Comparison of ENCODE assay signal across 13 cellular contexts in the genomic region with DNA sequence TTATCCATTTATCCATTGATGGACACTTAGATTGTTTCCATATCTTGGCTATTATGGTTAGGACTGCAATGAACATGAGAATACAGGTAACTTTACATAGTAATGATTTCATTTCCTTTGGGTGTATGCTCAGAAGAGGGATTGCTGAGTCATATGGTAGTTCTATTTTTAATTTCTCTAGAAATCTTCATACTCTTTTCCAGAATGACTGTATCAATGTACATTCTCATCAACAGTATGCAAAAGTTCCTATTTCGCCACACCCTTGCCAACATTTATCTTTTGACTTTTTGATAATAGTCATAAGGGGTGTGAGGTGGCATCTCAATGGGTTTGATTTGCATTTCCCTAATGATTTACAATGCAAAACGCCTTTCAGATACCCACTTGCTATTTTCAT. TPM values are rescaled to one million over a fixed set of nuclear protein-coding genes. Genes with fewer than 3 reads are reported as not detected.
DNase-seq lines count a peak whose midpoint lies in the region; FAIRE-seq and TF ChIP-seq lines count a peak whose summit lies in the region.
"Had no signal": no experiment of that assay in that cellular context is flagged by ENCODE, and none has a peak within 500 bp of the region (broad histone marks: within the 10 kb centered on the region; RNA-seq: fewer than 3 reads in every experiment).

No MANE protein-coding gene starts in this region.

- no peak for TF ChIP-seq CTCF in osteoblast (IDR thresholded peaks at IDR 0.05; ENCODE audit: extremely low read depth, low read depth, low read length)
- TF ChIP-seq CTCF in nephron progenitor cell (IDR thresholded peaks at IDR 0.05): no peak

- H3K4me1 Mint-ChIP-seq in activated naive CD4-positive, alpha-beta T cell treated with anti-CD3 and anti-CD28 coated beads for 36 hours (ENCODE audit: low read depth): peaks cover 22% of the 10 kb centered on the region
- peaks cover 12% of the 10 kb centered on the region for H3K4me1 Mint-ChIP-seq in nephron progenitor cell

- no peak overlapping the region for H2BK5ac ChIP-seq in neuronal stem cell (ENCODE audit: low read length)

- no peak for TF ChIP-seq POLR2A in H54 (IDR thresholded peaks at IDR 0.05; ENCODE audit: low read depth, low read length)

- no peak overlapping the region for H3K14ac ChIP-seq in neuronal stem cell (ENCODE audit: low read length)

- H3K23ac ChIP-seq in neuronal stem cell (ENCODE audit: low read depth, low read length, poor library complexity): no peak overlapping the region

- no peak overlapping the region for H3K27ac ChIP-seq in Karpas-422 (ENCODE audit: low read length)
- no peak overlapping the region for H3K27ac ChIP-seq in osteoblast (ENCODE audit: low read depth, low read length)
- no peak overlapping the region for H3K27ac ChIP-seq in neuronal stem cell (replicated peaks; ENCODE audit: low read length)
- H3K27ac ChIP-seq: neutrophil had no signal

- no peak overlapping the region for H4K8ac ChIP-seq in neuronal stem cell (ENCODE audit: low read depth, low read length)

- no peak overlapping the region for H2BK120ac ChIP-seq in neuronal stem cell (ENCODE audit: low read depth, low read length)

- intact Hi-C loops in activated naive CD4-positive, alpha-beta T cell treated with anti-CD3 and anti-CD28 coated beads for 36 hours (cut with micrococcal nuclease): loop anchor here (2.0 kb wide), 1 partner anchor 17 kb away; no protein-coding TSS in a partner anchor

- H3K27ac Mint-ChIP-seq in activated naive CD4-positive, alpha-beta T cell treated with anti-CD3 and anti-CD28 coated beads for 36 hours: no peak overlapping the region
- H3K27ac Mint-ChIP-seq in nephron progenitor cell: no peak overlapping the region

- H3K27me3 Mint-ChIP-seq in activated naive CD4-positive, alpha-beta T cell treated with anti-CD3 and anti-CD28 coated beads for 36 hours (ENCODE audit: low read depth): peaks cover 2% of the 10 kb centered on the region
- peaks cover 7% of the 10 kb centered on the region for H3K27me3 Mint-ChIP-seq in nephron progenitor cell (ENCODE audit: low read depth, poor library complexity)

- no peaks in the 10 kb centered on the region for H3K79me1 ChIP-seq in neuronal stem cell (ENCODE audit: low read depth, low read length)

- no peaks in the 10 kb centered on the region for H3K9me3 Mint-ChIP-seq in activated naive CD4-positive, alpha-beta T cell treated with anti-CD3 and anti-CD28 coated beads for 36 hours
- no peaks in the 10 kb centered on the region for H3K9me3 Mint-ChIP-seq in nephron progenitor cell

- 0 out of 2 replicates have a peak, but pooled peaks cover 2% of the 10 kb centered on the region for H3K79me2 ChIP-seq in Karpas-422 (ENCODE audit: low read length)
- H3K79me2 ChIP-seq in osteoblast (ENCODE audit: insufficient read depth, low read length): no peaks in the 10 kb centered on the region

- no peaks in the 10 kb centered on the region for H3K36me3 Mint-ChIP-seq in activated naive CD4-positive, alpha-beta T cell treated with anti-CD3 and anti-CD28 coated beads for 36 hours (ENCODE audit: low read depth)
- H3K36me3 Mint-ChIP-seq in nephron progenitor cell (ENCODE audit: low read depth): no peaks in the 10 kb centered on the region

- H4K91ac ChIP-seq in neuronal stem cell (ENCODE audit: low read depth, low read length, poor library complexity): no peak overlapping the region

- no peaks in the 10 kb centered on the region for H3K9me2 ChIP-seq in Karpas-422 (replicated peaks; ENCODE audit: insufficient read depth, low read length)

- WGBS in neuronal stem cell (ENCODE audit: extremely low coverage in 2 of 2, insufficient read length in 2 of 2, insufficient replicate concordance in 1 of 2), 2 donors: no CpG with 5 or more reads among the region's 2 CpGs

- H2AK5ac ChIP-seq in neuronal stem cell (ENCODE audit: low read depth, low read length): no peak overlapping the region

- H4K20me1 ChIP-seq in Karpas-422 (ENCODE audit: insufficient read depth, low read depth, low read length): no peaks in the 10 kb centered on the region
- no peaks in the 10 kb centered on the region for H4K20me1 ChIP-seq in osteoblast (ENCODE audit: insufficient read depth, low read length)

- peaks cover 29% of the 10 kb centered on the region for H3K4me1 ChIP-seq in Karpas-422 (ENCODE audit: low read length)
- H3K4me1 ChIP-seq in osteoblast (ENCODE audit: insufficient read depth, low read length): no peaks in the 10 kb centered on the region
- no peaks in the 10 kb centered on the region for H3K4me1 ChIP-seq in neuronal stem cell (ENCODE audit: control insufficient read depth in 2 of 2, insufficient read depth in 1 of 2, low read depth in 1 of 2, low read length in 2 of 2)

- DNase-seq in activated naive CD4-positive, alpha-beta T cell treated with anti-CD3 and anti-CD28 coated beads for 36 hours: peak; percentile 47
- DNase-seq in activated naive CD4-positive, alpha-beta T cell treated with Interleukin-2 at 50 U/mL for 16 hours: no peak
- DNase-seq in H54 (ENCODE audit: insufficient read length, low spot score) (no peak), Karpas-422 (peak; percentile 46), osteoblast (ENCODE audit: insufficient read length, low spot score, missing footprints) (peak; percentile 17), nephron progenitor cell (no peak), neuronal stem cell (ENCODE audit: low spot score) (no peak), frontal cortex (ENCODE audit: low spot score in 2 of 2) (no peak)
- DNase-seq: activated CD8-positive, alpha-beta memory T cell treated with anti-CD3 and anti-CD28 coated beads, Interleukin-2, amount 50 U/mL, for 48 hours; AML-193; NCI-H2081; SIG-M5 had no signal

- H3K4me3 ChIP-seq in Karpas-422 (ENCODE audit: low read length) (no peak overlapping the region), osteoblast (ENCODE audit: insufficient read depth, low read length) (no peak overlapping the region), neuronal stem cell (ENCODE audit: low read length in 2 of 2) (no peak overlapping the region)

- CTCF ChIA-PET in activated naive CD4-positive, alpha-beta T cell treated with anti-CD3 and anti-CD28 coated beads for 36 hours (lab: Charles Lee): no interaction called here

- H3K27me3 ChIP-seq in Karpas-422 (ENCODE audit: low read length) (no peaks in the 10 kb centered on the region), osteoblast (ENCODE audit: insufficient read depth, low read length) (no peaks in the 10 kb centered on the region), neuronal stem cell (ENCODE audit: control insufficient read depth in 3 of 3, insufficient read depth in 3 of 3, low read depth in 1 of 3, low read length in 3 of 3) (no peaks in the 10 kb centered on the region)

- no peak overlapping the region for H3K4me3 Mint-ChIP-seq in activated naive CD4-positive, alpha-beta T cell treated with anti-CD3 and anti-CD28 coated beads for 36 hours
- no peak overlapping the region for H3K4me3 Mint-ChIP-seq in nephron progenitor cell

- H2AFZ ChIP-seq in Karpas-422 (ENCODE audit: low read length): no peak overlapping the region
- H2AFZ ChIP-seq in osteoblast (ENCODE audit: low read length): no peak overlapping the region
- no peak overlapping the region for H2AFZ ChIP-seq in neuronal stem cell (ENCODE audit: low read length)

- FAIRE-seq in H54 (lab: Jason Lieb, UNC) (peak; percentile 81), frontal cortex (lab: Jason Lieb, UNC) (no peak)

- H3K4ac ChIP-seq in neuronal stem cell (ENCODE audit: low read length): no peak overlapping the region

- H3K36me3 ChIP-seq in Karpas-422 (ENCODE audit: insufficient read depth, low read length) (no peaks in the 10 kb centered on the region), osteoblast (ENCODE audit: insufficient read depth, low read length) (no peaks in the 10 kb centered on the region), neuronal stem cell (replicated peaks in 1 of 2; ENCODE audit: control insufficient read depth in 2 of 2, insufficient read depth in 2 of 2, low read length in 2 of 2) (no peaks in the 10 kb centered on the region)
- H3K36me3 ChIP-seq: neutrophil had no signal

- no peaks in the 10 kb centered on the region for H3K9me3 ChIP-seq in Karpas-422 (ENCODE audit: low read length)
- no peaks in the 10 kb centered on the region for H3K9me3 ChIP-seq in osteoblast (ENCODE audit: low read depth, low read length)
- H3K9me3 ChIP-seq in neuronal stem cell (replicated peaks in 1 of 2; ENCODE audit: control insufficient read depth in 2 of 2, insufficient read depth in 1 of 2, low read depth in 1 of 2, low read length in 2 of 2): no peaks in the 10 kb centered on the region
- H3K9me3 ChIP-seq: neutrophil had no signal

- no peak overlapping the region for H3K18ac ChIP-seq in neuronal stem cell (ENCODE audit: low read length)

- no peak overlapping the region for H2BK15ac ChIP-seq in neuronal stem cell (ENCODE audit: low read length)

- no peak overlapping the region for H2BK12ac ChIP-seq in neuronal stem cell (ENCODE audit: low read length)

- peak overlapping the region; percentile 32 for H3K4me2 ChIP-seq in Karpas-422 (ENCODE audit: low read depth, low read length, poor library complexity, severe bottlenecking)
- H3K4me2 ChIP-seq in osteoblast (ENCODE audit: insufficient read depth, low read length): no peak overlapping the region
- H3K4me2 ChIP-seq in neuronal stem cell (ENCODE audit: insufficient read depth, low read length, poor library complexity, severe bottlenecking): no peak overlapping the region

- H3K9ac ChIP-seq in Karpas-422 (ENCODE audit: low read length): no peak overlapping the region
- no peak overlapping the region for H3K9ac ChIP-seq in neuronal stem cell (ENCODE audit: low read depth, low read length, poor library complexity)

RNA-seq across cellular contexts. Expression of gene NIPA1, which starts 6.2 kb away (rescaled TPM):
- total RNA-seq in activated naive CD4-positive, alpha-beta T cell treated with anti-CD3 and anti-CD28 coated beads for 36 hours: 1 to 10 TPM; 3.1 to 3.2 TPM
- total RNA-seq in Karpas-422 (2014; rRNA removed; shearing (Covaris generic); ENCODE audit: low replicate concordance): 21.2 and 24.3 TPM in 2 replicates
- total RNA-seq in osteoblast: 6.2 and 9.4 TPM in 2 replicates
- 10.3 TPM for polyA plus RNA-seq in neuronal stem cell (2013, experiment 1 of 2)
- polyA plus RNA-seq in neuronal stem cell (2013, experiment 2 of 2): 10.8 TPM
- total RNA-seq in frontal cortex: 21.6 TPM

RNA-seq across cellular contexts. Expression of gene NIPA2, which starts 58.2 kb away (rescaled TPM):
- 10 to 100 TPM; 47.0 to 47.9 TPM for total RNA-seq in activated naive CD4-positive, alpha-beta T cell treated with anti-CD3 and anti-CD28 coated beads for 36 hours
- total RNA-seq in Karpas-422 (2014; rRNA removed; shearing (Covaris generic); ENCODE audit: low replicate concordance): 40.2 and 76.7 TPM in 2 replicates
- 49.8 and 50.3 TPM in 2 replicates for total RNA-seq in osteoblast
- 33.3 TPM for polyA plus RNA-seq in neuronal stem cell (2013, experiment 1 of 2)
- 33.3 TPM for polyA plus RNA-seq in neuronal stem cell (2013, experiment 2 of 2)
- 45.2 TPM for total RNA-seq in frontal cortex

Comparison
In these comparisons a context has a peak if more than half of its experiments do, and no peak if none do; other contexts are left out.
1. DNase-seq: peak in activated naive CD4-positive, alpha-beta T cell treated with anti-CD3 and anti-CD28 coated beads for 36 hours (single experiment), Karpas-422 (single experiment) and osteoblast (single experiment); none in activated naive CD4-positive, alpha-beta T cell treated with Interleukin-2 at 50 U/mL for 16 hours (single experiment), H54 (single experiment), nephron progenitor cell (single experiment), neuronal stem cell (single experiment) and frontal cortex (0 of 2).